ENCODE assay signal across 23 cellular contexts in the genomic region with DNA sequence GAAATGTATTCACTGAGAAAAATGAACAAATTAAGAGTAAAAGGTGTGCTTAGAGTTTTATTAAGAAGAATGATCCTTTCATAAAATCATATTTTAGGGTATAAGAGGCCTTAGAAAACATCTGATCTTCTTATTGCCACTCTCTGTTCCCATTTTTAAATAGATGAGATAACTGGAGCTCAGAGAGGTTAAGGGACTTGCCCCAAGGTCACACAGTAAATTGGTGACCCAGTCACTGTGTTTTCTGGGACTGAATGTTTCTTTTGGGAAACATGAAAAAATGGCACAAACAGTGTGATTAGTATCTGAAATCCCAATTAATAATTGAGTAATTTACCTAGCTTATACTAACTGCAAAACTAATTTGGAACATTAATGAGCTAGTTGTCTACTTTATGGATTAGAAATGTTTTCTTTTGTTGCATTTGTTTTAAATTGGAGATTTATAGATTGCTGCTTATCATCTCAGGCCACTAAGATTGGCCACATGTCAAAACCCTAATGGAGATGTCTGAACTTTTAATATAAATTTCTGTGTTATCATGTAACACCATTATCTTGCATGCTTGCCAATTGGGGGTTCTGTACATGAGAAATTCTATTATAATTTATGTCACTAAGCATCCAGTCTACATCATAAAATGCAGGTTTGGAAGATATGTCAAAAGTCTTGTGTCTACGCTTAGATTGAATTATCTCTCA.
DNase-seq lines count a peak whose midpoint lies in the region; ATAC-seq, FAIRE-seq and TF ChIP-seq lines count a peak whose summit lies in the region.
"Had no signal": no experiment of that assay in that cellular context is flagged by ENCODE, and none has a peak within 500 bp of the region (broad histone marks: within the 10 kb centered on the region; RNA-seq: fewer than 3 reads in every experiment).

No MANE protein-coding gene starts in this region.

- no peaks in the 10 kb centered on the region for H3K9me3 Mint-ChIP-seq in endothelial cell (ENCODE audit: unreplicated experiment)
- H3K9me3 Mint-ChIP-seq in activated CD4-positive, alpha-beta memory T cell treated with anti-CD3 and anti-CD28 coated beads for 36 hours = no peaks in the 10 kb centered on the region

- CTCF ChIA-PET in HepG2 (lab: Yijun Ruan, JAX; ENCODE audit: low intra/inter-chr PET ratio, low total read pairs) = no interaction called here
- CTCF ChIA-PET in activated CD4-positive, alpha-beta memory T cell treated with anti-CD3 and anti-CD28 coated beads for 36 hours (lab: Charles Lee) = interaction anchor here (1.0 kb wide), 1 partner anchor 186 kb away, joined by 3 read pairs; no protein-coding TSS in a partner anchor

- in situ Hi-C loops in HepG2 (cut with HindIII; ENCODE audit: extremely low pct_ligation_motif_present, low pct_unique_long_range_greater_than_20kb) = no loop called here

- H3K79me2 ChIP-seq in HepG2 (ENCODE audit: insufficient read depth, low read length) = no peaks in the 10 kb centered on the region

- no peaks in the 10 kb centered on the region for H3K27me3 ChIP-seq in HepG2 (ENCODE audit: control insufficient read depth in 1 of 2, insufficient read depth in 2 of 2, low read length in 2 of 2)
- no peaks in the 10 kb centered on the region for H3K27me3 ChIP-seq in right lobe of liver
- H3K27me3 ChIP-seq in psoas muscle (ENCODE audit: insufficient read depth in 3 of 3, low read length in 2 of 3) = no peaks in the 10 kb centered on the region
- no peaks in the 10 kb centered on the region for H3K27me3 ChIP-seq in uterus
- no peaks in the 10 kb centered on the region for H3K27me3 ChIP-seq in adrenal gland
- H3K27me3 ChIP-seq: BE2C had no signal

- peaks cover 56% of the 10 kb centered on the region for H3K4me1 Mint-ChIP-seq in endothelial cell (ENCODE audit: unreplicated experiment)
- peaks cover 22% of the 10 kb centered on the region for H3K4me1 Mint-ChIP-seq in activated CD4-positive, alpha-beta memory T cell treated with anti-CD3 and anti-CD28 coated beads for 36 hours (ENCODE audit: low read depth)

- TF ChIP-seq EP300 in HepG2 (IDR thresholded peaks at IDR 0.05; ENCODE audit: low read depth in 2 of 2, low read length in 2 of 2) = no peak
- TF ChIP-seq EP300 in HepG2 (CRISPR knock-in tag; IDR thresholded peaks at IDR 0.05; ENCODE audit: borderline replicate concordance) = no peak

- no peak overlapping the region for H3K4me3 Mint-ChIP-seq in endothelial cell (ENCODE audit: unreplicated experiment)
- no peak overlapping the region for H3K4me3 Mint-ChIP-seq in activated CD4-positive, alpha-beta memory T cell treated with anti-CD3 and anti-CD28 coated beads for 36 hours

- intact Hi-C loops in HepG2 (cut with micrococcal nuclease; ENCODE audit: unreplicated experiment) = no loop called here
- intact Hi-C loops in right lobe of liver (cut with DNase I) = no loop called here
- intact Hi-C loops in psoas muscle (cut with DNase I) = no loop called here
- intact Hi-C loops in uterus (cut with DNase I; ENCODE audit: low total_unique reads) = no loop called here
- intact Hi-C loops in adrenal gland (cut with DNase I) = no loop called here
- intact Hi-C loops in activated CD4-positive, alpha-beta memory T cell treated with anti-CD3 and anti-CD28 coated beads for 36 hours (cut with micrococcal nuclease) = no loop called here

- H3K4me3 ChIP-seq in HepG2 (replicated peaks in 1 of 3; ENCODE audit: insufficient read depth in 1 of 3, low read depth in 2 of 3, low read length in 3 of 3) = no peak overlapping the region
- H3K4me3 ChIP-seq in right lobe of liver = no peak overlapping the region
- no peak overlapping the region for H3K4me3 ChIP-seq in psoas muscle
- no peak overlapping the region for H3K4me3 ChIP-seq in uterus
- H3K4me3 ChIP-seq in adrenal gland = no peak overlapping the region

- POLR2A ChIA-PET in HepG2 (lab: Yijun Ruan, JAX) = no interaction called here
- POLR2A ChIA-PET in activated CD4-positive, alpha-beta memory T cell treated with anti-CD3 and anti-CD28 coated beads for 36 hours (lab: Charles Lee) = no interaction called here

- H3K4me1 ChIP-seq in HepG2 (ENCODE audit: insufficient read depth, low read length) (peaks cover 66% of the 10 kb centered on the region), right lobe of liver (no peaks in the 10 kb centered on the region), psoas muscle (peaks cover 23% of the 10 kb centered on the region), uterus (no peaks in the 10 kb centered on the region), adrenal gland (replicated peaks in 1 of 2) (peaks cover 20 to 38% of the 10 kb centered on the region in 2 donors)

- no peak overlapping the region for H3K9ac ChIP-seq in HepG2 (ENCODE audit: insufficient read depth, low read depth, low read length)
- H3K9ac ChIP-seq: KMS-11 had no signal

- FAIRE-seq in HepG2 (lab: Jason Lieb, UNC) = no peak

- H3K9me3 ChIP-seq in HepG2 (ENCODE audit: low read length) = no peaks in the 10 kb centered on the region
- no peaks in the 10 kb centered on the region for H3K9me3 ChIP-seq in right lobe of liver
- no peaks in the 10 kb centered on the region for H3K9me3 ChIP-seq in psoas muscle
- H3K9me3 ChIP-seq in uterus = no peaks in the 10 kb centered on the region
- no peaks in the 10 kb centered on the region for H3K9me3 ChIP-seq in adrenal gland (replicated peaks in 1 of 3)
- H3K9me3 ChIP-seq: BE2C had no signal

- H4K20me1 ChIP-seq in HepG2 (ENCODE audit: insufficient read depth, low read length) = no peaks in the 10 kb centered on the region

- TF ChIP-seq RAD21 in HepG2 (CRISPR knock-in tag; IDR thresholded peaks at IDR 0.05) = no peak

- ATAC-seq in HepG2 (no peak), right lobe of liver (no peak), psoas muscle (no peak)

- H2AFZ ChIP-seq in HepG2 (ENCODE audit: low read length) = no peak overlapping the region

- TF ChIP-seq CTCF in HepG2 (CRISPR knock-in tag; IDR thresholded peaks at IDR 0.05) = no peak
- TF ChIP-seq CTCF in right lobe of liver (IDR thresholded peaks at IDR 0.05) = no peak
- no peak for TF ChIP-seq CTCF in endothelial cell (IDR thresholded peaks at IDR 0.05; ENCODE audit: unreplicated experiment)
- no peak for TF ChIP-seq CTCF in psoas muscle (IDR thresholded peaks at IDR 0.05)
- no peak for TF ChIP-seq CTCF in uterus (IDR thresholded peaks at IDR 0.05)
- TF ChIP-seq CTCF in adrenal gland (IDR thresholded peaks at IDR 0.05) = no peak

- no peaks in the 10 kb centered on the region for H3K36me3 Mint-ChIP-seq in endothelial cell (ENCODE audit: low read depth, unreplicated experiment)
- H3K36me3 Mint-ChIP-seq in activated CD4-positive, alpha-beta memory T cell treated with anti-CD3 and anti-CD28 coated beads for 36 hours = peaks cover 4% of the 10 kb centered on the region

- BruUV-seq in HepG2 (replicated peaks; lab: Mats Ljungman, UMichigan) = no TSS peak

- H3K27ac Mint-ChIP-seq in endothelial cell (ENCODE audit: unreplicated experiment) = peak overlapping the region; percentile 76
- H3K27ac Mint-ChIP-seq in activated CD4-positive, alpha-beta memory T cell treated with anti-CD3 and anti-CD28 coated beads for 36 hours = no peak overlapping the region

- 100% methylated on average over 1 of the region's 1 CpG for WGBS in HepG2 (ENCODE audit: low lambda C conversion rate)
- WGBS in right lobe of liver (ENCODE audit: insufficient coverage, low coverage, low lambda C conversion rate, missing lambda C conversion rate) = 90% methylated on average over 1 of the region's 1 CpG
- WGBS in psoas muscle, 3 donors = 87 to 95% (median 91%) methylated on average over 1 of the region's 1 CpG
- WGBS in adrenal gland, 4 donors = 67 to 86% (median 80%) methylated on average over 1 of the region's 1 CpG

- TF ChIP-seq POLR2A in HepG2 (IDR thresholded peaks at IDR 0.05; ENCODE audit: insufficient read depth in 1 of 2, low read depth in 2 of 2, low read length in 2 of 2) = no peak
- TF ChIP-seq POLR2A in right lobe of liver (IDR thresholded peaks at IDR 0.05) = no peak
- TF ChIP-seq POLR2A in uterus (IDR thresholded peaks at IDR 0.05) = no peak
- no peak for TF ChIP-seq POLR2A in adrenal gland (IDR thresholded peaks at IDR 0.05)

- H3K36me3 ChIP-seq in HepG2 (replicated peaks in 1 of 2; ENCODE audit: control insufficient read depth in 1 of 2, insufficient read depth in 2 of 2, low read length in 2 of 2) = no peaks in the 10 kb centered on the region
- no peaks in the 10 kb centered on the region for H3K36me3 ChIP-seq in right lobe of liver
- H3K36me3 ChIP-seq in psoas muscle (ENCODE audit: insufficient read depth in 1 of 2, low read depth in 1 of 2) = no peaks in the 10 kb centered on the region
- H3K36me3 ChIP-seq in uterus = no peaks in the 10 kb centered on the region
- no peaks in the 10 kb centered on the region for H3K36me3 ChIP-seq in adrenal gland (replicated peaks in 1 of 2)
- H3K36me3 ChIP-seq: BE2C had no signal

- H3K27me3 Mint-ChIP-seq in endothelial cell (ENCODE audit: unreplicated experiment) = no peaks in the 10 kb centered on the region
- no peaks in the 10 kb centered on the region for H3K27me3 Mint-ChIP-seq in activated CD4-positive, alpha-beta memory T cell treated with anti-CD3 and anti-CD28 coated beads for 36 hours

- H3K4me2 ChIP-seq in HepG2 (ENCODE audit: low read depth, low read length) = no peak overlapping the region
- H3K4me2 ChIP-seq: KMS-11 had no signal

- DNase-seq in HepG2 (ENCODE audit: low spot score) = no peak
- DNase-seq in right lobe of liver = no peak
- no peak for DNase-seq in endothelial cell (ENCODE audit: low spot score)
- DNase-seq in psoas muscle = no peak
- no peak for DNase-seq in uterus
- no peak for DNase-seq in substantia nigra (lab: John Stamatoyannopoulos, UW)
- no peak for DNase-seq in adrenal gland
- no peak for DNase-seq in activated CD4-positive, alpha-beta memory T cell treated with anti-CD3 and anti-CD28 coated beads for 36 hours
- DNase-seq: BE2C; EL; GF-D8; H7; NCI-H1105; NCI-H146; NCI-H2029; NCI-H2171; NCI-H345; NCI-H524; NCI-H774; NK-92 treated with Interleukin-12 subunit alpha and Interleukin-12 subunit beta, amount 100 ng/mL, for 24 hours; SIG-M5 had no signal

- H3K27ac ChIP-seq in HepG2 (ENCODE audit: extremely low read length, insufficient read depth, low read length) (no peak overlapping the region), right lobe of liver (no peak overlapping the region), psoas muscle (peak overlapping the region; percentile 65), uterus (peak overlapping the region; percentile 67 to 72), substantia nigra (ENCODE audit: low read depth, low read length, poor library complexity, severe bottlenecking) (no peak overlapping the region), adrenal gland (peak overlapping the region in 2 of 5 donors; percentile 27 to 61)
- H3K27ac ChIP-seq: KMS-11, RWPE1 had no signal

TF ChIP-seq in HepG2, 621 proteins besides CTCF, POLR2A, EP300 and RAD21 (continues in another document):
- no peak for TF ChIP-seq ZNF484 (CRISPR knock-in tag; IDR thresholded peaks at IDR 0.05; ENCODE audit: borderline replicate concordance, low read depth)
- TF ChIP-seq ELF4 (CRISPR knock-in tag; IDR thresholded peaks at IDR 0.05; ENCODE audit: borderline replicate concordance) = 0 out of 2 replicates have a peak, but pooled peaks have one; percentile 0
- peak; percentile 87; the same call in 1 of the 2 replicates for TF ChIP-seq ZNF768 (CRISPR knock-in tag; IDR thresholded peaks at IDR 0.05)
- no peak for TF ChIP-seq KLF15 (CRISPR knock-in tag; IDR thresholded peaks at IDR 0.05; ENCODE audit: borderline replicate concordance)
- TF ChIP-seq ZNF530 (CRISPR knock-in tag; IDR thresholded peaks at IDR 0.05; ENCODE audit: low read depth) = no peak

Comparison
In these comparisons a context has a peak if more than half of its experiments do, and no peak if none do; other contexts are left out.
1. H3K27ac ChIP-seq: peak in psoas muscle (single experiment) and uterus (2 of 2); none in HepG2 (single experiment), right lobe of liver (0 of 3) and substantia nigra (single experiment).